ENCODE assay signal across 9 cellular contexts in the genomic region with DNA sequence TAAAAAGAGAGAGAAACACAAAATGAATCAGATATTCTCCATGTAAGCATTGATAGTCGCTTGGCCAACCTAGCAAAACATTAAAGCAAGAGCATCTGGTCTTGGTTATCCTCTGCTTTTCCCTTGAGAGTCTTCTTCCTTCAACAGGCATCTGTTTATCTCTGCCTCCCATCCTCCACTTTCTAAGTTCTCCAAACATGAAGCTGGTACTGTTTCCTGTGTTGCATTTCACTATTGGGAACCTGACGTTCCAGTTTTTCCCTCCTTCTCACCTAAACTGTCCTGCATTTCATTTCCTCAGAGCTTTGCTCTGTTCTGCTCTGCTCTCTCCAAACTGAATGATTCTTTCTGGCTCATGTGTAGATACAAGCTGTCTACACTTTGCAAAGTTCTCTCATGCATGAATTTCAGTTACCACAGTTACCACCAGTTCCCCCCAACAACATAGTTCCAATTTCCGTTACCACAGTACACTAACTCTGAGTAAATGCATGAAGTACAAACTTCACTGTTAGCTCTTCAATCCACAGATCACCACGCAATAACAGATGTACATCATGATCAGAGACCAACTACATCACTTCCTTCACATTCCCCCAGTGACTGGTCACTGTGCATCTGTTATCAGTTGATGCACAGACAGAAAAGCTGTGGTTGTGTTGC.
DNase-seq lines count a peak whose midpoint lies in the region; ATAC-seq lines count a peak whose summit lies in the region.
"Had no signal": no experiment of that assay in that cellular context is flagged by ENCODE, and none has a peak within 500 bp of the region (broad histone marks: within the 10 kb centered on the region; RNA-seq: fewer than 3 reads in every experiment).

No MANE protein-coding gene starts in this region.

- no peaks in the 10 kb centered on the region for H3K36me3 Mint-ChIP-seq in stimulated activated effector memory CD8-positive, alpha-beta T cell treated with anti-CD3 and anti-CD28 coated beads, Interleukin-12 subunit alpha, Interleukin-12 subunit beta, amount 100 ng/mL, for 72 hours
- H3K36me3 Mint-ChIP-seq in activated naive CD4-positive, alpha-beta T cell treated with anti-CD3 and anti-CD28 coated beads, Interleukin-2, amount 10 ng/mL, durations not matched to agents 7 days and 5 days, result no peaks in the 10 kb centered on the region
- H3K36me3 Mint-ChIP-seq: IgD-negative memory B cell had no signal

- peak; percentile 98 for ATAC-seq in HG02852 (IDR thresholded peaks at IDR 0.05; ENCODE audit: unreplicated experiment)
- ATAC-seq in stimulated activated effector memory CD8-positive, alpha-beta T cell treated with anti-CD3 and anti-CD28 coated beads, Interleukin-12 subunit alpha, Interleukin-12 subunit beta, amount 100 ng/mL, for 72 hours, result peak; percentile 50

- no peak overlapping the region for H3K4me3 Mint-ChIP-seq in stimulated activated effector memory CD8-positive, alpha-beta T cell treated with anti-CD3 and anti-CD28 coated beads, Interleukin-12 subunit alpha, Interleukin-12 subunit beta, amount 100 ng/mL, for 72 hours
- H3K4me3 Mint-ChIP-seq in activated naive CD4-positive, alpha-beta T cell treated with anti-CD3 and anti-CD28 coated beads, Interleukin-2, amount 10 ng/mL, durations not matched to agents 7 days and 5 days, result no peak overlapping the region
- H3K4me3 Mint-ChIP-seq: IgD-negative memory B cell had no signal

- no peaks in the 10 kb centered on the region for H3K9me3 Mint-ChIP-seq in stimulated activated effector memory CD8-positive, alpha-beta T cell treated with anti-CD3 and anti-CD28 coated beads, Interleukin-12 subunit alpha, Interleukin-12 subunit beta, amount 100 ng/mL, for 72 hours
- no peaks in the 10 kb centered on the region for H3K9me3 Mint-ChIP-seq in activated naive CD4-positive, alpha-beta T cell treated with anti-CD3 and anti-CD28 coated beads, Interleukin-2, amount 10 ng/mL, durations not matched to agents 7 days and 5 days
- H3K9me3 Mint-ChIP-seq: IgD-negative memory B cell had no signal

- H3K27ac Mint-ChIP-seq in stimulated activated effector memory CD8-positive, alpha-beta T cell treated with anti-CD3 and anti-CD28 coated beads, Interleukin-12 subunit alpha, Interleukin-12 subunit beta, amount 100 ng/mL, for 72 hours, result no peak overlapping the region
- no peak overlapping the region for H3K27ac Mint-ChIP-seq in activated naive CD4-positive, alpha-beta T cell treated with anti-CD3 and anti-CD28 coated beads, Interleukin-2, amount 10 ng/mL, durations not matched to agents 7 days and 5 days
- H3K27ac Mint-ChIP-seq: IgD-negative memory B cell had no signal

- peaks cover 5% of the 10 kb centered on the region for H3K27me3 Mint-ChIP-seq in activated naive CD4-positive, alpha-beta T cell treated with anti-CD3 and anti-CD28 coated beads, Interleukin-2, amount 10 ng/mL, durations not matched to agents 7 days and 5 days

- intact Hi-C loops in head of caudate nucleus (cut with DNase I), result no loop called here

- CTCF ChIA-PET in activated naive CD4-positive, alpha-beta T cell treated with anti-CD3 and anti-CD28 coated beads, Interleukin-2, amount 10 ng/mL, durations not matched to agents 7 days and 5 days (lab: Charles Lee), result no interaction called here

- no peaks in the 10 kb centered on the region for H3K4me1 Mint-ChIP-seq in stimulated activated effector memory CD8-positive, alpha-beta T cell treated with anti-CD3 and anti-CD28 coated beads, Interleukin-12 subunit alpha, Interleukin-12 subunit beta, amount 100 ng/mL, for 72 hours
- no peaks in the 10 kb centered on the region for H3K4me1 Mint-ChIP-seq in activated naive CD4-positive, alpha-beta T cell treated with anti-CD3 and anti-CD28 coated beads, Interleukin-2, amount 10 ng/mL, durations not matched to agents 7 days and 5 days

- DNase-seq in NOMO-1 (lab: John Stamatoyannopoulos, UW; ENCODE audit: unreplicated experiment in 2 of 2) (peak; percentile 33 to 80), NOMO-1 treated with dmso at 0.1 percent for 144 hours (lab: John Stamatoyannopoulos, UW; ENCODE audit: unreplicated experiment) (no peak), NCI-H1694 treated with DMSO at 0.1 percent for 48 hours (lab: John Stamatoyannopoulos, UW) (peak; percentile 47), head of caudate nucleus (no peak), SHP77 (lab: John Stamatoyannopoulos, UW) (no peak)
- DNase-seq in stimulated activated effector memory CD8-positive, alpha-beta T cell treated with anti-CD3 and anti-CD28 coated beads, Interleukin-12 subunit alpha, Interleukin-12 subunit beta, amount 100 ng/mL, for 72 hours (ENCODE audit: low spot score in 2 of 2), result no peak
- DNase-seq in activated naive CD4-positive, alpha-beta T cell treated with anti-CD3 and anti-CD28 coated beads, Interleukin-2, amount 10 ng/mL, durations not matched to agents 7 days and 5 days, result no peak

Comparison
In these comparisons a context has a peak if more than half of its experiments do, and no peak if none do; other contexts are left out.
1. DNase-seq: peak in NOMO-1 (2 of 2) and NCI-H1694 treated with DMSO at 0.1 percent for 48 hours (single experiment); none in NOMO-1 treated with dmso at 0.1 percent for 144 hours (single experiment), stimulated activated effector memory CD8-positive, alpha-beta T cell treated with anti-CD3 and anti-CD28 coated beads, Interleukin-12 subunit alpha, Interleukin-12 subunit beta, amount 100 ng/mL, for 72 hours (0 of 2), head of caudate nucleus (0 of 42), activated naive CD4-positive, alpha-beta T cell treated with anti-CD3 and anti-CD28 coated beads, Interleukin-2, amount 10 ng/mL, durations not matched to agents 7 days and 5 days (single experiment) and SHP77 (0 of 2).